1 cellular context compared by ENCODE assay signal in genomic region chr12:19166956-19167355, GRCh38.
TF ChIP-seq lines count a peak whose summit lies in the region.

No MANE protein-coding gene starts in this region.

TF ChIP-seq in WTC11, 78 proteins besides CTCF, POLR2A, EP300 and RAD21 (continued from another document):
- TF ChIP-seq, protein P1, sequence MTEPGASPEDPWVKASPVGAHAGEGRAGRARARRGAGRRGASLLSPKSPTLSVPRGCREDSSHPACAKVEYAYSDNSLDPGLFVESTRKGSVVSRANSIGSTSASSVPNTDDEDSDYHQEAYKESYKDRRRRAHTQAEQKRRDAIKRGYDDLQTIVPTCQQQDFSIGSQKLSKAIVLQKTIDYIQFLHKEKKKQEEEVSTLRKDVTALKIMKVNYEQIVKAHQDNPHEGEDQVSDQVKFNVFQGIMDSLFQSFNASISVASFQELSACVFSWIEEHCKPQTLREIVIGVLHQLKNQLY (CRISPR knock-in tag; IDR thresholded peaks at IDR 0.05), result no peak
- TF ChIP-seq FOXP1 (CRISPR knock-in tag; IDR thresholded peaks at IDR 0.05; ENCODE audit: borderline replicate concordance) (no peak), NR1H2 (CRISPR knock-in tag; IDR thresholded peaks at IDR 0.05) (no peak), ETV6 (CRISPR knock-in tag; IDR thresholded peaks at IDR 0.05) (no peak), ZMAT4 (CRISPR knock-in tag; IDR thresholded peaks at IDR 0.05) (no peak), SP1 (CRISPR knock-in tag; conservative IDR thresholded peaks at IDR 0.05) (no peak), ZNF121 (CRISPR knock-in tag; IDR thresholded peaks at IDR 0.05) (no peak), ZNF232 (CRISPR knock-in tag; IDR thresholded peaks at IDR 0.05) (no peak), FOXJ3 (CRISPR knock-in tag; IDR thresholded peaks at IDR 0.05; ENCODE audit: borderline replicate concordance) (no peak), ZNF425 (CRISPR knock-in tag; conservative IDR thresholded peaks at IDR 0.05) (no peak)
